Comparison of ENCODE assay signal across 11 cellular contexts in the genomic region with DNA sequence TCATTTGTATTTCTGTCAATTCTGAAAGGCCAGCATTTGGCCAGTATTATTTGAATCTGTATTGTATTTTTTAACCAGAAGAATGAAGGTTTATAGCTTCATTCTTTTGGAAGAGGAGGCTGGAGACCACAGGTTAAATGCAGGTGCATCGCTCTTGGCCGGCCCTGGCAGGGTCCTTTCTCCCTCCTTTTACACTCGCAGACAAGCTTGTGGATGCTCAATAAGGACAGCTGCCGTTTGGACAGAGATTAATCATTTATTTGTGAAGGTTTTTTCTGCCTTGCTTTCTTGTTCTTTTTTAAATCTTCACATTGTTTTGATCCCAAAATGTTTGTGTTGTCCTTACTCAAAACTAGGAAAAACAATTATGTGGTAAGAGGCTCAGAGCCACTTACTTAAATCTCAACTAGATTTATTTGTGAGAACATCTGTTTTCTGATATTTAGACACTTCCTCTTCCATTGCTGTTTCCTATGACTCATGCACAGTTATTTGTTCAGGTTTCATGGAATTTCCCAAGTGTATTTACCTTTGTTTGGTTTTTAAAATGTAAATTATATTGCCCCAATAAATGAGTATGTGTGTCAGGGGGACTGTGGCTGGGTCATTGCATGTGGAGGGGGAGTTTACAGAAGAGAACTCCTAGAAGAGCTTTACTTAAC. TPM values are rescaled to one million over a fixed set of nuclear protein-coding genes. Genes with fewer than 3 reads are reported as not detected.
DNase-seq lines count a peak whose midpoint lies in the region; FAIRE-seq and TF ChIP-seq lines count a peak whose summit lies in the region.
"Had no signal": no experiment of that assay in that cellular context is flagged by ENCODE, and none has a peak within 500 bp of the region (broad histone marks: within the 10 kb centered on the region; RNA-seq: fewer than 3 reads in every experiment).

No MANE protein-coding gene starts in this region.

- no peak overlapping the region for H3K4me3 Mint-ChIP-seq in astrocyte (ENCODE audit: unreplicated experiment)

- peak overlapping the region; percentile 33 for H3K4me2 ChIP-seq in astrocyte (ENCODE audit: low read length)

- H3K4me3 ChIP-seq in astrocyte (ENCODE audit: insufficient read depth, low read depth, low read length), result no peak overlapping the region
- no peak overlapping the region for H3K4me3 ChIP-seq in transverse colon

- peak overlapping the region; percentile 20 for H3K9ac ChIP-seq in astrocyte (ENCODE audit: low read length)

- in situ Hi-C loops in transverse colon (cut with MboI; ENCODE audit: low pct_ligation_motif_present in 1 of 4, low pct_unique_long_range_greater_than_20kb in 1 of 4, low sequenced_read_pairs in 3 of 4) (no loop called here), GM13976 (cut with MboI; ENCODE audit: low sequenced_read_pairs, unreplicated experiment) (no loop called here)

- TF ChIP-seq EP300 in transverse colon (IDR thresholded peaks at IDR 0.05; ENCODE audit: low read depth), result no peak

- TF ChIP-seq POLR2A in transverse colon (IDR thresholded peaks at IDR 0.05), result no peak

- WGBS in transverse colon (ENCODE audit: low coverage in 1 of 2), 2 donors, result 44 to 61% methylated on average over 4 of the region's 4 CpGs

- H4K20me1 ChIP-seq in astrocyte (ENCODE audit: insufficient read depth, low read length), result no peaks in the 10 kb centered on the region

- H3K27ac ChIP-seq in astrocyte (ENCODE audit: low read depth, low read length) (peak overlapping the region; percentile 27), transverse colon (peak overlapping the region; percentile 66 to 80 (median 74))

- H3K9me3 ChIP-seq in astrocyte (ENCODE audit: insufficient read depth, low read depth, low read length), result no peaks in the 10 kb centered on the region
- H3K9me3 ChIP-seq in transverse colon, result no peaks in the 10 kb centered on the region

- H3K27me3 ChIP-seq in astrocyte (ENCODE audit: insufficient read depth, low read length) (no peaks in the 10 kb centered on the region), transverse colon (no peaks in the 10 kb centered on the region)

- TF ChIP-seq CTCF in astrocyte (IDR thresholded peaks at IDR 0.05; ENCODE audit: insufficient read depth, low read depth, low read length), result no peak
- TF ChIP-seq CTCF in transverse colon (IDR thresholded peaks at IDR 0.05), result no peak
- no peak for TF ChIP-seq CTCF in GM13976 (IDR thresholded peaks at IDR 0.05; ENCODE audit: borderline replicate concordance, control extremely low read depth, extremely low read depth, insufficient read depth, missing control alignments)

- no peak overlapping the region for H2AFZ ChIP-seq in astrocyte (ENCODE audit: low read depth, low read length)

- H3K4me1 Mint-ChIP-seq in astrocyte (ENCODE audit: low read depth, unreplicated experiment), result peaks cover 13% of the 10 kb centered on the region

- H3K4me1 ChIP-seq in astrocyte (ENCODE audit: insufficient read depth, low read length) (peaks cover 15% of the 10 kb centered on the region), transverse colon (peaks cover 6 to 34% (median 15%) of the 10 kb centered on the region in 4 donors)

- H3K36me3 ChIP-seq in astrocyte (ENCODE audit: insufficient read depth, low read length), result peaks cover 85% of the 10 kb centered on the region
- H3K36me3 ChIP-seq in transverse colon, result peaks cover 0 to 15% (median 0%) of the 10 kb centered on the region in 4 donors

- H3K27ac Mint-ChIP-seq in astrocyte (ENCODE audit: unreplicated experiment), result peak overlapping the region; percentile 22

- peaks cover 25% of the 10 kb centered on the region for H3K36me3 Mint-ChIP-seq in astrocyte (ENCODE audit: low read depth, unreplicated experiment)

- peak; percentile 34 for DNase-seq in NOMO-1 treated with DMSO at 0.1 percent for 48 hours (lab: John Stamatoyannopoulos, UW; ENCODE audit: unreplicated experiment)
- no peak for DNase-seq in NOMO-1 treated with dmso at 0.1 percent for 144 hours (lab: John Stamatoyannopoulos, UW; ENCODE audit: unreplicated experiment)
- DNase-seq in astrocyte (ENCODE audit: low read depth), result peak; percentile 40
- DNase-seq in kidney glomerular epithelial cell (lab: John Stamatoyannopoulos, UW), result peak; percentile 36
- no peak for DNase-seq in transverse colon
- no peak for DNase-seq in NCI-H2196 treated with DMSO at 0.1 percent for 48 hours (lab: John Stamatoyannopoulos, UW; ENCODE audit: unreplicated experiment)
- DNase-seq in activated CD8-positive, alpha-beta memory T cell treated with anti-CD3 and anti-CD28 coated beads, Interleukin-2, amount 50 U/mL, for 4 hours, result no peak
- no peak for DNase-seq in GM13976 (ENCODE audit: low spot score)
- DNase-seq: ACHN; activated CD8-positive, alpha-beta memory T cell treated with anti-CD3 and anti-CD28 coated beads, Interleukin-2, amount 50 U/mL, for 48 hours; occipital lobe had no signal

- no peaks in the 10 kb centered on the region for H3K9me3 Mint-ChIP-seq in astrocyte (ENCODE audit: unreplicated experiment)

- no peaks in the 10 kb centered on the region for H3K27me3 Mint-ChIP-seq in astrocyte (ENCODE audit: low read depth, unreplicated experiment)

- intact Hi-C loops in transverse colon (cut with DNase I; ENCODE audit: low total_unique reads), result loop anchor here (10.0 kb wide), 1 partner anchor 175 kb away; no protein-coding TSS in a partner anchor

- peaks cover 3% of the 10 kb centered on the region for H3K79me2 ChIP-seq in astrocyte (ENCODE audit: insufficient read depth, low read length)

- no peak for FAIRE-seq in astrocyte (lab: Jason Lieb, UNC)

RNA-seq across cellular contexts. Expression of a gene that starts 46.7 kb away (rescaled TPM):
- 8.0 and 13.9 TPM in 2 replicates for total RNA-seq in astrocyte
- total RNA-seq in transverse colon, result 10 to 100 TPM in 2 of 4 donors, 1 to 10 TPM in 2; 9.7 to 25.9 (median 16.1) TPM

Comparison
In these comparisons a context has a peak if more than half of its experiments do, and no peak if none do; other contexts are left out.
1. DNase-seq: peak in NOMO-1 treated with DMSO at 0.1 percent for 48 hours (single experiment), astrocyte (single experiment) and kidney glomerular epithelial cell (single experiment); none in NOMO-1 treated with dmso at 0.1 percent for 144 hours (single experiment), transverse colon (single experiment), NCI-H2196 treated with DMSO at 0.1 percent for 48 hours (single experiment), activated CD8-positive, alpha-beta memory T cell treated with anti-CD3 and anti-CD28 coated beads, Interleukin-2, amount 50 U/mL, for 4 hours (single experiment) and GM13976 (single experiment).